ENCODE assay signal across 10 cellular contexts in genomic region chr6:123777554-123777953, GRCh38. TPM values are rescaled to one million over a fixed set of nuclear protein-coding genes. Genes with fewer than 3 reads are reported as not detected.
A peak's percentile ranks its signal among the peaks of the same experiment; 100 is the strongest.
DNase-seq lines count a peak whose midpoint lies in the region; ATAC-seq and TF ChIP-seq lines count a peak whose summit lies in the region.
"Had no signal": no experiment of that assay in that cellular context is flagged by ENCODE, and none has a peak within 500 bp of the region (broad histone marks: within the 10 kb centered on the region; RNA-seq: fewer than 3 reads in every experiment).

No MANE protein-coding gene starts in this region.

- no peak overlapping the region for H3K27ac ChIP-seq in OCI-LY7 (ENCODE audit: low read depth, low read length, poor library complexity, severe bottlenecking)
- H3K27ac ChIP-seq: coronary artery had no signal

- intact Hi-C loops in OCI-LY7 (cut with micrococcal nuclease; ENCODE audit: unreplicated experiment), result no loop called here

- ATAC-seq in GM18519 (IDR thresholded peaks at IDR 0.05; ENCODE audit: low FRiP score, unreplicated experiment) (no peak), GM19023 (IDR thresholded peaks at IDR 0.05; ENCODE audit: unreplicated experiment) (no peak), HG03039 (IDR thresholded peaks at IDR 0.05; ENCODE audit: unreplicated experiment) (no peak)

- no peaks in the 10 kb centered on the region for H4K20me1 ChIP-seq in OCI-LY7 (ENCODE audit: insufficient read depth, low read length)

- no peaks in the 10 kb centered on the region for H3K4me1 ChIP-seq in OCI-LY7 (ENCODE audit: insufficient read depth, low read length, poor library complexity, severe bottlenecking)

- no peak overlapping the region for H2AFZ ChIP-seq in OCI-LY7 (ENCODE audit: low read length)

- no peak overlapping the region for H3K4me2 ChIP-seq in OCI-LY7 (ENCODE audit: low read length)

- H3K79me2 ChIP-seq in OCI-LY7 (ENCODE audit: insufficient read depth, low read depth, low read length), result no peaks in the 10 kb centered on the region

- DNase-seq in Caki2 (ENCODE audit: low read depth) (peak; percentile 4), HT1080 (ENCODE audit: low read depth) (peak; percentile 26), OCI-LY7 (ENCODE audit: low spot score) (no peak), fibroblast of the aortic adventitia (ENCODE audit: low read depth) (peak; percentile 25), GF-D8 (lab: John Stamatoyannopoulos, UW) (no peak)

- H3K4me3 ChIP-seq in OCI-LY7 (ENCODE audit: low read depth, low read length, poor library complexity, severe bottlenecking) (no peak overlapping the region), fibroblast of the aortic adventitia (ENCODE audit: low read depth, low read length) (no peak overlapping the region)
- H3K4me3 ChIP-seq: coronary artery had no signal

- CTCF ChIA-PET in OCI-LY7 (lab: Charles Lee; ENCODE audit: unreplicated experiment), result no interaction called here

- POLR2A ChIA-PET in OCI-LY7 (lab: Charles Lee), result no interaction called here

- H3K36me3 ChIP-seq in OCI-LY7 (ENCODE audit: insufficient read depth, low read length), result no peaks in the 10 kb centered on the region

- TF ChIP-seq CTCF in OCI-LY7 (conservative IDR thresholded peaks at IDR 0.05; ENCODE audit: low read length) (peak; percentile 38; the same call in 1 of the 2 replicates), fibroblast of the aortic adventitia (IDR thresholded peaks at IDR 0.05; ENCODE audit: insufficient read depth, low read length) (peak; percentile 13)

- H3K9me3 ChIP-seq in OCI-LY7 (ENCODE audit: low read length), result no peaks in the 10 kb centered on the region

- BruUV-seq in OCI-LY7 (replicated peaks; lab: Mats Ljungman, UMichigan), result no TSS peak

- no peaks in the 10 kb centered on the region for H3K9me2 ChIP-seq in OCI-LY7 (ENCODE audit: insufficient read depth, low read length)

- in situ Hi-C loops in Caki2 (cut with HindIII; ENCODE audit: low pct_unique_long_range_greater_than_20kb, low sequenced_read_pairs), result no loop called here

RNA-seq across cellular contexts. Expression of gene NKAIN2, which starts 26.1 kb away (rescaled TPM):
- total RNA-seq in Caki2 (2014; rRNA removed; shearing (Covaris generic); ENCODE audit: low replicate concordance), result 1.1 and 2.5 TPM in 2 replicates
- not detected in 2 replicates for total RNA-seq in HT1080 (2014; rRNA removed; shearing (Covaris generic))
- not detected in 2 replicates for polyA plus RNA-seq in HT1080 (2015; cell fraction: cytosol; rRNA removed)
- polyA plus RNA-seq in HT1080 (2015; cell fraction: nucleus; rRNA removed), result not detected in 2 replicates
- total RNA-seq in OCI-LY7 (2014; rRNA removed; shearing (Covaris generic)), result not detected in 2 replicates
- total RNA-seq in OCI-LY7 (2022) (not detected in 2 replicates), fibroblast of the aortic adventitia (ENCODE audit: low replicate concordance) (under 0.01 TPM in 1 of 2 replicates, not detected in the other)
- total RNA-seq: pulmonary artery endothelial cell had no signal

Comparison
In these comparisons a context has a peak if more than half of its experiments do, and no peak if none do; other contexts are left out.
1. DNase-seq: peak in Caki2 (single experiment), HT1080 (single experiment) and fibroblast of the aortic adventitia (single experiment); none in OCI-LY7 (single experiment) and GF-D8 (single experiment).